ENCODE assay signal across 1 cellular context in the genomic region with DNA sequence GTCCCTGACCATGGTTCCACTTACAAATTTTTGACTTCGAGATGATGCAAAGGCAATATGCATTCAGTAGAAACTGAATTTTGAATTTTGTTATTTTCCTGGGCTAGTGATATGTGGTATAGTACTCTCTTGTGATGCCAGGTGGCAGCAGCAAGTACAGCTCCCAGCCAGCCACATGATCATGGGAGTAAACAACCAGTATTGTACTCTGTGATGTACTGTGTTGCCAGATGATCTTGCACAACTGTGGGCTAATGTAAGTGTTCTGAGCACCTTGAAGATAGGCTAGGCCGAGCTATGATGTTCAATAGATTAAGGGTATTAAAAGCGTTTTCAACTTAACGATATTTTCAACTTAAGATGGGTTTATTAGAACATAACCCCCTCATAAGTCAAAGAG.
TF ChIP-seq lines count a peak whose summit lies in the region.

No MANE protein-coding gene starts in this region.

TF ChIP-seq in HCT116, 20 proteins besides CTCF, POLR2A, EP300 and RAD21 (continued from another document):
- TF ChIP-seq, protein P1, sequence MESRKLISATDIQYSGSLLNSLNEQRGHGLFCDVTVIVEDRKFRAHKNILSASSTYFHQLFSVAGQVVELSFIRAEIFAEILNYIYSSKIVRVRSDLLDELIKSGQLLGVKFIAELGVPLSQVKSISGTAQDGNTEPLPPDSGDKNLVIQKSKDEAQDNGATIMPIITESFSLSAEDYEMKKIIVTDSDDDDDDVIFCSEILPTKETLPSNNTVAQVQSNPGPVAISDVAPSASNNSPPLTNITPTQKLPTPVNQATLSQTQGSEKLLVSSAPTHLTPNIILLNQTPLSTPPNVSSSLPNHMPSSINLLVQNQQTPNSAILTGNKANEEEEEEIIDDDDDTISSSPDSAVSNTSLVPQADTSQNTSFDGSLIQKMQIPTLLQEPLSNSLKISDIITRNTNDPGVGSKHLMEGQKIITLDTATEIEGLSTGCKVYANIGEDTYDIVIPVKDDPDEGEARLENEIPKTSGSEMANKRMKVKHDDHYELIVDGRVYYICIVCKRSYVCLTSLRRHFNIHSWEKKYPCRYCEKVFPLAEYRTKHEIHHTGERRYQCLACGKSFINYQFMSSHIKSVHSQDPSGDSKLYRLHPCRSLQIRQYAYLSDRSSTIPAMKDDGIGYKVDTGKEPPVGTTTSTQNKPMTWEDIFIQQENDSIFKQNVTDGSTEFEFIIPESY (IDR thresholded peaks at IDR 0.05; ENCODE audit: extremely low read depth, insufficient replicate concordance, low read length) = no peak
- no peak for TF ChIP-seq TCF7L2 (IDR thresholded peaks at IDR 0.05; ENCODE audit: borderline replicate concordance, extremely low read depth, insufficient read depth, insufficient read length)
